14 cellular contexts compared by ENCODE assay signal in genomic region chr9:70205366-70206020, GRCh38. TPM values are rescaled to one million over a fixed set of nuclear protein-coding genes. Genes with fewer than 3 reads are reported as not detected.
DNase-seq lines count a peak whose midpoint lies in the region; ATAC-seq and TF ChIP-seq lines count a peak whose summit lies in the region.
"Had no signal": no experiment of that assay in that cellular context is flagged by ENCODE, and none has a peak within 500 bp of the region (broad histone marks: within the 10 kb centered on the region; RNA-seq: fewer than 3 reads in every experiment).

No MANE protein-coding gene starts in this region.

- H3K4me3 Mint-ChIP-seq in chondrocyte (ENCODE audit: unreplicated experiment), result no peak overlapping the region
- H3K4me3 Mint-ChIP-seq in neural crest cell, result peak overlapping the region; percentile 75
- H3K4me3 Mint-ChIP-seq in activated T-helper 17 cell treated with anti-CD3 and anti-CD28 coated beads, Interleukin-2, amount 50 U/mL, for 72 hours, result no peak overlapping the region
- H3K4me3 Mint-ChIP-seq: activated naive CD8-positive, alpha-beta T cell; central memory CD8-positive, alpha-beta T cell had no signal

- H3K9me3 Mint-ChIP-seq in chondrocyte (ENCODE audit: low read depth) (peaks cover 17% of the 10 kb centered on the region), neural crest cell (peaks cover 4% of the 10 kb centered on the region)
- H3K9me3 Mint-ChIP-seq in activated T-helper 17 cell treated with anti-CD3 and anti-CD28 coated beads, Interleukin-2, amount 50 U/mL, for 72 hours, result peaks cover 6% of the 10 kb centered on the region

- TF ChIP-seq CTCF in chondrocyte (IDR thresholded peaks at IDR 0.05) (no peak), neural crest cell (conservative IDR thresholded peaks at IDR 0.05) (no peak)

- ATAC-seq in HG02970 (IDR thresholded peaks at IDR 0.05; ENCODE audit: low FRiP score, unreplicated experiment) (no peak), GM18873 (IDR thresholded peaks at IDR 0.05; ENCODE audit: low FRiP score, unreplicated experiment) (no peak)
- ATAC-seq in activated T-helper 17 cell treated with anti-CD3 and anti-CD28 coated beads, Interleukin-2, amount 50 U/mL, for 72 hours (replicated peaks), result no peak
- ATAC-seq: Right ventricle myocardium inferior had no signal

- H3K27me3 Mint-ChIP-seq in chondrocyte (ENCODE audit: low read depth) (no peaks in the 10 kb centered on the region), neural crest cell (ENCODE audit: low read depth) (no peaks in the 10 kb centered on the region)
- peaks cover 3% of the 10 kb centered on the region for H3K27me3 Mint-ChIP-seq in activated T-helper 17 cell treated with anti-CD3 and anti-CD28 coated beads, Interleukin-2, amount 50 U/mL, for 72 hours
- H3K27me3 Mint-ChIP-seq: activated naive CD8-positive, alpha-beta T cell had no signal

- H3K27ac Mint-ChIP-seq in chondrocyte (ENCODE audit: unreplicated experiment) (peak overlapping the region; percentile 70), neural crest cell (ENCODE audit: unreplicated experiment) (no peak overlapping the region)
- no peak overlapping the region for H3K27ac Mint-ChIP-seq in activated T-helper 17 cell treated with anti-CD3 and anti-CD28 coated beads, Interleukin-2, amount 50 U/mL, for 72 hours
- H3K27ac Mint-ChIP-seq: activated naive CD8-positive, alpha-beta T cell had no signal

- H3K4me1 Mint-ChIP-seq in chondrocyte (ENCODE audit: low read depth) (peaks cover 12% of the 10 kb centered on the region), neural crest cell (peaks cover 7% of the 10 kb centered on the region)
- H3K4me1 Mint-ChIP-seq in activated T-helper 17 cell treated with anti-CD3 and anti-CD28 coated beads, Interleukin-2, amount 50 U/mL, for 72 hours, result no peaks in the 10 kb centered on the region
- H3K4me1 Mint-ChIP-seq: central memory CD8-positive, alpha-beta T cell had no signal

- H3K36me3 Mint-ChIP-seq in chondrocyte (ENCODE audit: low read depth) (peaks cover 26% of the 10 kb centered on the region), neural crest cell (ENCODE audit: low read depth) (peaks cover 8% of the 10 kb centered on the region)
- no peaks in the 10 kb centered on the region for H3K36me3 Mint-ChIP-seq in activated T-helper 17 cell treated with anti-CD3 and anti-CD28 coated beads, Interleukin-2, amount 50 U/mL, for 72 hours (ENCODE audit: low read depth)
- H3K36me3 Mint-ChIP-seq: activated naive CD8-positive, alpha-beta T cell had no signal

- peak; percentile 76 for DNase-seq in DMS53 treated with DMSO at 0.1 percent for 48 hours (lab: John Stamatoyannopoulos, UW; ENCODE audit: unreplicated experiment)
- DNase-seq in NCI-H1105 (lab: John Stamatoyannopoulos, UW), result peak; percentile 45
- no peak for DNase-seq in chondrocyte (ENCODE audit: low spot score)
- no peak for DNase-seq in neural crest cell (ENCODE audit: low read depth, low spot score)
- DNase-seq in stimulated activated CD4-positive, alpha-beta T cell treated with anti-CD3 and anti-CD28 coated beads, Interleukin-2, amount 100 ng/mL, for 48 hours, result no peak
- DNase-seq: activated CD4-positive, alpha-beta T cell treated with anti-CD3 and anti-CD28 coated beads for 4 hours; kidney glomerular epithelial cell; NCI-H187 treated with DMSO at 0.1 percent for 48 hours had no signal

RNA-seq across cellular contexts. Expression of gene SMC5, which starts 53.3 kb away (rescaled TPM):
- total RNA-seq in chondrocyte (36.4 to 59.1 TPM (median 37.7 TPM) in 3 replicates), neural crest cell (27.8 and 28.7 TPM in 2 replicates)
- total RNA-seq in activated T-helper 17 cell treated with anti-CD3 and anti-CD28 coated beads, Interleukin-2, amount 50 U/mL, for 72 hours, result 10 to 100 TPM; 42.2 to 49.3 TPM

Comparison
In these comparisons a context has a peak if more than half of its experiments do, and no peak if none do; other contexts are left out.
1. DNase-seq: peak in DMS53 treated with DMSO at 0.1 percent for 48 hours (single experiment) and NCI-H1105 (single experiment); none in chondrocyte (single experiment), neural crest cell (single experiment) and stimulated activated CD4-positive, alpha-beta T cell treated with anti-CD3 and anti-CD28 coated beads, Interleukin-2, amount 100 ng/mL, for 48 hours (0 of 2).